9 cellular contexts compared by ENCODE assay signal in genomic region chr5:14685757-14686156, GRCh38. TPM values are rescaled to one million over a fixed set of nuclear protein-coding genes. Genes with fewer than 3 reads are reported as not detected.
DNase-seq lines count a peak whose midpoint lies in the region; ATAC-seq, FAIRE-seq and TF ChIP-seq lines count a peak whose summit lies in the region.
"Had no signal": no experiment of that assay in that cellular context is flagged by ENCODE, and none has a peak within 500 bp of the region (broad histone marks: within the 10 kb centered on the region; RNA-seq: fewer than 3 reads in every experiment).

No MANE protein-coding gene starts in this region.

- no peak for TF ChIP-seq POLR2A in testis (IDR thresholded peaks at IDR 0.05)

- no peaks in the 10 kb centered on the region for H3K27me3 Mint-ChIP-seq in T-helper 2 cell treated with Interferon-gamma antibody and Interleukin-4, amounts not matched to agents 5 μg/mL and 100 μg/mL, for 36 hours (ENCODE audit: low read depth)

- peak; percentile 97 for ATAC-seq in HG02798 (IDR thresholded peaks at IDR 0.05; ENCODE audit: poor library complexity, unreplicated experiment)

- H3K27ac Mint-ChIP-seq in T-helper 2 cell treated with Interferon-gamma antibody and Interleukin-4, amounts not matched to agents 5 μg/mL and 100 μg/mL, for 36 hours, result peak overlapping the region; percentile 34

- WGBS in liver, result 38% methylated on average over 6 of the region's 6 CpGs
- 39 to 58% methylated on average over 6 of the region's 6 CpGs for WGBS in testis, 2 donors

- peak; percentile 88 to 91 for TF ChIP-seq RAD21 in liver (IDR thresholded peaks at IDR 0.05)

- FAIRE-seq in GM18507 (lab: Jason Lieb, UNC), result peak; percentile 78

- H3K9me3 Mint-ChIP-seq in T-helper 2 cell treated with Interferon-gamma antibody and Interleukin-4, amounts not matched to agents 5 μg/mL and 100 μg/mL, for 36 hours, result peaks cover 7% of the 10 kb centered on the region

- TF ChIP-seq CTCF in liver (IDR thresholded peaks at IDR 0.05; ENCODE audit: low read depth, low read length, missing input control) (peak; percentile 71), testis (IDR thresholded peaks at IDR 0.05) (peak; percentile 42 to 71 (median 70))

- intact Hi-C loops in testis (cut with DNase I; ENCODE audit: low total_unique reads), result no loop called here

- H3K9me3 ChIP-seq in liver (ENCODE audit: control insufficient read depth in 4 of 4, low read length in 3 of 4), result peaks cover 0 to 7% (median 5%) of the 10 kb centered on the region in 4 donors
- no peaks in the 10 kb centered on the region for H3K9me3 ChIP-seq in testis

- H3K4me1 Mint-ChIP-seq in T-helper 2 cell treated with Interferon-gamma antibody and Interleukin-4, amounts not matched to agents 5 μg/mL and 100 μg/mL, for 36 hours (ENCODE audit: low read depth), result peaks cover 16% of the 10 kb centered on the region

- peak; percentile 44 to 45 for DNase-seq in AML-193 (lab: John Stamatoyannopoulos, UW)
- DNase-seq in GM18507 (ENCODE audit: extremely low spot score, insufficient read length, low read depth), result peak; percentile 30
- DNase-seq in NCI-H1105 (lab: John Stamatoyannopoulos, UW), result peak; percentile 29
- peak; percentile 66 for DNase-seq in T-helper 2 cell treated with Interferon-gamma antibody and Interleukin-4, amounts not matched to agents 5 μg/mL and 100 μg/mL, for 36 hours (ENCODE audit: low spot score)
- peak; percentile 50 to 67 for DNase-seq in cerebellar nuclear complex (lab: John Stamatoyannopoulos, UW)
- peak; percentile 48 for DNase-seq in testis

- H3K4me3 Mint-ChIP-seq in T-helper 2 cell treated with Interferon-gamma antibody and Interleukin-4, amounts not matched to agents 5 μg/mL and 100 μg/mL, for 36 hours, result peak overlapping the region; percentile 29

- H3K36me3 ChIP-seq in liver (ENCODE audit: control insufficient read depth in 4 of 4, insufficient read depth in 3 of 4, low read depth in 1 of 4, low read length in 3 of 4), result peaks cover 6 to 48% (median 44%) of the 10 kb centered on the region in 4 donors
- H3K36me3 ChIP-seq in testis (ENCODE audit: low read depth, missing control alignments), result no peaks in the 10 kb centered on the region

- H3K4me3 ChIP-seq in liver (ENCODE audit: low read depth in 1 of 3, low read length in 3 of 3) (no peak overlapping the region), testis (no peak overlapping the region)
- H3K4me3 ChIP-seq: skin epidermis had no signal

- H3K27me3 ChIP-seq in liver (ENCODE audit: control insufficient read depth in 4 of 4, insufficient read depth in 4 of 4, low read length in 3 of 4), result no peaks in the 10 kb centered on the region
- no peaks in the 10 kb centered on the region for H3K27me3 ChIP-seq in testis

- H3K4me1 ChIP-seq in liver (ENCODE audit: control insufficient read depth in 4 of 4, insufficient read depth in 4 of 4, low read length in 3 of 4), result peaks cover 0 to 34% (median 24%) of the 10 kb centered on the region in 4 donors
- H3K4me1 ChIP-seq in testis, result peaks cover 25% of the 10 kb centered on the region

- H3K9ac ChIP-seq in liver (ENCODE audit: low read depth in 1 of 2, low read length in 2 of 2), result peak overlapping the region; percentile 44 to 79

- H3K27ac ChIP-seq in liver (ENCODE audit: low read depth in 1 of 2, low read length in 2 of 2), result peak overlapping the region; percentile 82 to 91
- no peak overlapping the region for H3K27ac ChIP-seq in testis

- peaks cover 64% of the 10 kb centered on the region for H3K36me3 Mint-ChIP-seq in T-helper 2 cell treated with Interferon-gamma antibody and Interleukin-4, amounts not matched to agents 5 μg/mL and 100 μg/mL, for 36 hours (ENCODE audit: low read depth)

TF ChIP-seq in liver, 16 proteins besides CTCF, POLR2A, EP300 and RAD21:
- TF ChIP-seq RXRA (IDR thresholded peaks at IDR 0.05), result peak in 1 of 2 donors; percentile 50
- TF ChIP-seq SP1 (IDR thresholded peaks at IDR 0.05), result no peak
TF ChIP-seq in liver: peak in this region for 1.

RNA-seq across cellular contexts. Expression of gene OTULIN, which starts 21.2 kb away (rescaled TPM):
- total RNA-seq in liver (10 to 100 TPM; 12.7 to 44.4 TPM), testis (10 to 100 TPM; 33.8 to 41.0 TPM)
- polyA plus RNA-seq in liver (10 to 100 TPM in 1 of 2 donors, 1 to 10 TPM in 1; 8.6 to 11.6 TPM), testis (ENCODE audit: insufficient read depth, low read depth, low replicate concordance) (32.7 TPM)

Comparison
In these comparisons a context has a peak if more than half of its experiments do, and no peak if none do; other contexts are left out.
1. H3K27ac ChIP-seq: peak in liver (2 of 2); none in testis (0 of 2).
2. Peak in every context shown above with its lines, with median percentiles within 50 percentile points of each other: DNase-seq.